ENCODE assay signal across 8 cellular contexts in the genomic region with DNA sequence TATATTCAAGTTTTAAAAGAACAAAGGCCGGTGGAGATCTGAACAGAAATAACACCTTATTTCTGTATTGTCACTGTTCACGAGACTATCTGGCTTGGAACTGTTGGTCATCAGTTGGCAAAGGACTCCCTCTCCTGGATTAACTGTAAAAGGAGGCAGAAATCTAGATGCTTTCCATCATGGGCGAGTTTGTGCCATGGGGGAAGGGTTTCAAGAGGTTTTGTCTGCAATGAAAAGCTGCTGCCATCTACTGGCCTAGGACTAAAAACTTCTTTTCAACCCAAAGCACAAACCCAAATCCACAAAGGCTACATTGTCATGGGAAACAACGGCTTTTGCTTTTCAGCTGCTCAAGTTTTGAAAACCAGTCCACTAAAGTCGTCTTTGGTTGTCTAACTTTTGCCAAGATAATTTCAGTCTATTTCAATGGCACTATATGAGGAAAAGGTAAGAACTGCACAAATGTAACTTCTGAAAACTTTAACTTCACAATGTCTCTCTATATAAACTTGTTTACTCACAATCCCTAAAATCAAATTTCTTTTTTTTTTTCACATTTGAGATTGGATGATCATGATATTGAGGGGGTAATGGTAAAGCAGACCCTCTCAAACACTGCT.
DNase-seq lines count a peak whose midpoint lies in the region; ATAC-seq, FAIRE-seq and TF ChIP-seq lines count a peak whose summit lies in the region.

No MANE protein-coding gene starts in this region.

- TF ChIP-seq CTCF in HFF-Myc (IDR thresholded peaks at IDR 0.05; ENCODE audit: low read depth, low read length, missing control alignments) (peak; percentile 84), kidney (IDR thresholded peaks at IDR 0.05; ENCODE audit: borderline replicate concordance, extremely low read depth, insufficient read depth) (peak; percentile 88)

- intact Hi-C loops in kidney (cut with DNase I), result loop anchor here (10.0 kb wide), 1 partner anchor 293 kb away; no protein-coding TSS in a partner anchor

- no peaks in the 10 kb centered on the region for H3K9me3 ChIP-seq in kidney (ENCODE audit: control insufficient read depth in 1 of 2, low read length in 2 of 2)

- DNase-seq in DMS 273 (lab: John Stamatoyannopoulos, UW; ENCODE audit: unreplicated experiment) (peak; percentile 98), HFF-Myc (ENCODE audit: extremely low read depth, low read depth) (peak; percentile 83), NCI-H2196 (lab: John Stamatoyannopoulos, UW; ENCODE audit: unreplicated experiment) (peak; percentile 96), UCSD-AML1 (lab: John Stamatoyannopoulos, UW; ENCODE audit: unreplicated experiment) (peak; percentile 39), cerebellar nuclear complex (lab: John Stamatoyannopoulos, UW) (peak; percentile 35 to 94), kidney (peak; percentile 54)
- peak; percentile 31 to 44 for DNase-seq in stimulated activated CD4-positive, alpha-beta T cell treated with anti-CD3 and anti-CD28 coated beads, Interleukin-2, amount 100 ng/mL, for 48 hours

- H3K27ac ChIP-seq in kidney (ENCODE audit: low read depth in 2 of 2, low read length in 2 of 2), result no peak overlapping the region

- H3K9ac ChIP-seq in kidney (ENCODE audit: low read length in 2 of 2), result no peak overlapping the region

- FAIRE-seq in kidney (lab: Jason Lieb, UNC), result peak; percentile 99

- H3K4me3 ChIP-seq in HFF-Myc (replicated peaks; ENCODE audit: low read depth, low read length) (no peak overlapping the region), kidney (ENCODE audit: low read length in 2 of 2) (no peak overlapping the region)

- no peak for ATAC-seq in HG02571 (IDR thresholded peaks at IDR 0.05; ENCODE audit: unreplicated experiment)

- H3K4me1 ChIP-seq in kidney (ENCODE audit: control insufficient read depth in 1 of 2, insufficient read depth in 1 of 2, low read depth in 1 of 2, low read length in 2 of 2), result peaks cover 0 to 2% of the 10 kb centered on the region in 2 donors

- H3K36me3 ChIP-seq in kidney (ENCODE audit: control insufficient read depth in 1 of 2, insufficient read depth in 2 of 2, low read length in 2 of 2), result no peaks in the 10 kb centered on the region

Comparison
In these comparisons a context has a peak if more than half of its experiments do, and no peak if none do; other contexts are left out.
1. DNase-seq: peak in every context shown above with its lines; median percentile 98 in DMS 273; 96 in NCI-H2196; 83 in HFF-Myc; 64 in cerebellar nuclear complex; 54 in kidney; 39 in UCSD-AML1; 38 in stimulated activated CD4-positive, alpha-beta T cell treated with anti-CD3 and anti-CD28 coated beads, Interleukin-2, amount 100 ng/mL, for 48 hours.